In the genomic region with DNA sequence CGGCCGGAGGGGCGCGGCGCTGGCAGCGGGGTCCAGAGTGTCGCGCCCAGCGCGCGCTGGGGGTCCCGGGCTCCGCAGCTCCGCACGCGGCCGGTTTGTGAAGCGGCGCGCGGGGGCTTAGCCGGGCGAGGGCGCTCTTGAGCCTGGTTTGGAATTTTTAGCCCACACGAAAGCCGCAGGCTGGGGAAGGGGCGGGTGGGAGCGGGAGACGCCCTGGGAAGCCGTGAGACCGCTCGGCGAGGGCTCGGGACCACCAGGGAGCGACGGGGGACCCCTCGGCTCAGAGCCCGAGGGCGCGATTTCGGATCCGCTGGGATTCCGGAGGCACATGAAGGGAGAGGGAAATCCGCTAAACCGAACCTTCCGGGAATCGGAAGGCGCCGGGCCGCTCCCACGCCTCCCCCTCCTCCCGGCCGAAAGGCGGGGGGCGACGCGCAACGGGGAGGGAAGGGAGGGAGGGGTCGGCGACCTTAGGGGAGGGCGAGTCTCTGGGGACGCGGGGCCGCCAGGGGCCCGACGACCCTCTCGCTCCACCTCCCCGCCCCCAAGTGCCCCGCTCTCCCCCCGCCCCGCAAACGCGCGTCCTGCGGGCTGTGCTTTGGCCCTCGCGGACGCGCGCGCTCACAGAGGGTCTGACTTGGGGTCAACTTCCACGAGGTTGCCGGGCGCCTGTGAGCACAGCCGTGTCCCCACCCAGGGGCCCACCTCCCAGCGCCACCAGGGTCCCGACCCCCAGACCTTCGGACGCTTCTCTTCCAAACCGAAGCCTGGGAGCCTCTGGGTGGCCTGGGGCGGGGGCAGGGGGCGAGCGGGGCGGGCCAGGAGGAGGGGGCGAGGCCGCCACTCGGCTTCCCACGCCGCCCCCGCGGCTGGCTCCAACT, we compare ENCODE assay signal across 8 cellular contexts. TPM values are rescaled to one million over a fixed set of nuclear protein-coding genes. Genes with fewer than 3 reads are reported as not detected.
DNase-seq lines count a peak whose midpoint lies in the region; ATAC-seq and TF ChIP-seq lines count a peak whose summit lies in the region.

No MANE protein-coding gene starts in this region.

- ATAC-seq in GM19035 (IDR thresholded peaks at IDR 0.05; ENCODE audit: unreplicated experiment) (no peak), GM19395 (IDR thresholded peaks at IDR 0.05; ENCODE audit: unreplicated experiment) (no peak)

- DNase-seq in GM06990 (ENCODE audit: extremely low read depth, insufficient read length) = no peak
- peak; percentile 56 for DNase-seq in NCI-H1694 treated with DMSO at 0.1 percent for 48 hours (lab: John Stamatoyannopoulos, UW)
- peak; percentile 66 for DNase-seq in activated CD4-positive, alpha-beta memory T cell treated with anti-CD3 and anti-CD28 coated beads for 36 hours
- peak; percentile 95 for DNase-seq in epidermal melanocyte (ENCODE audit: insufficient read length, low spot score)
- peak; percentile 70 to 92 for DNase-seq in mesothelial cell of epicardium (ENCODE audit: low spot score in 2 of 2, unreplicated experiment in 2 of 2)
- peak; percentile 80 for DNase-seq in stimulated activated CD8-positive, alpha-beta memory T cell treated with anti-CD3 and anti-CD28 coated beads, Interleukin-4, amount 100 ng/mL, for 48 hours

- H3K36me3 ChIP-seq in GM06990 (ENCODE audit: control insufficient read depth, insufficient read depth, low read length) = no peaks in the 10 kb centered on the region

- no peaks in the 10 kb centered on the region for H3K36me3 Mint-ChIP-seq in activated CD4-positive, alpha-beta memory T cell treated with anti-CD3 and anti-CD28 coated beads for 36 hours
- no peaks in the 10 kb centered on the region for H3K36me3 Mint-ChIP-seq in mesothelial cell of epicardium

- H3K9me3 Mint-ChIP-seq in activated CD4-positive, alpha-beta memory T cell treated with anti-CD3 and anti-CD28 coated beads for 36 hours = no peaks in the 10 kb centered on the region
- no peaks in the 10 kb centered on the region for H3K9me3 Mint-ChIP-seq in mesothelial cell of epicardium

- peaks cover 3% of the 10 kb centered on the region for H3K27me3 ChIP-seq in GM06990 (replicated peaks; ENCODE audit: control insufficient read depth, insufficient read depth, low read length)

- peaks cover 5% of the 10 kb centered on the region for H3K4me1 Mint-ChIP-seq in activated CD4-positive, alpha-beta memory T cell treated with anti-CD3 and anti-CD28 coated beads for 36 hours (ENCODE audit: low read depth)
- peaks cover 6% of the 10 kb centered on the region for H3K4me1 Mint-ChIP-seq in mesothelial cell of epicardium

- H3K27me3 Mint-ChIP-seq in activated CD4-positive, alpha-beta memory T cell treated with anti-CD3 and anti-CD28 coated beads for 36 hours = peaks cover 42% of the 10 kb centered on the region
- peaks cover 56% of the 10 kb centered on the region for H3K27me3 Mint-ChIP-seq in mesothelial cell of epicardium (ENCODE audit: low read depth)

- TF ChIP-seq CTCF in GM06990 (IDR thresholded peaks at IDR 0.05; ENCODE audit: insufficient read depth, low read length, poor library complexity, severe bottlenecking) (peak; percentile 75), mesothelial cell of epicardium (IDR thresholded peaks at IDR 0.05; ENCODE audit: unreplicated experiment) (peak; percentile 78)

- no peak overlapping the region for H3K27ac Mint-ChIP-seq in activated CD4-positive, alpha-beta memory T cell treated with anti-CD3 and anti-CD28 coated beads for 36 hours
- H3K27ac Mint-ChIP-seq in mesothelial cell of epicardium = no peak overlapping the region

- H3K4me3 ChIP-seq in GM06990 (replicated peaks; ENCODE audit: low read depth, low read length) = peak overlapping the region; percentile 54

- intact Hi-C loops in activated CD4-positive, alpha-beta memory T cell treated with anti-CD3 and anti-CD28 coated beads for 36 hours (cut with micrococcal nuclease) = loop anchor here (5.0 to 10.0 kb wide), 2 partner anchors 88 to 690 kb away; a partner anchor contains a TSS

- POLR2A ChIA-PET in activated CD4-positive, alpha-beta memory T cell treated with anti-CD3 and anti-CD28 coated beads for 36 hours (lab: Charles Lee) = no interaction called here

- CTCF ChIA-PET in activated CD4-positive, alpha-beta memory T cell treated with anti-CD3 and anti-CD28 coated beads for 36 hours (lab: Charles Lee) = interaction anchor here (0.6 to 1.5 kb wide), 2 partner anchors 36 to 544 kb away, joined by 3 to 4 read pairs; no protein-coding TSS in a partner anchor

- H3K4me3 Mint-ChIP-seq in activated CD4-positive, alpha-beta memory T cell treated with anti-CD3 and anti-CD28 coated beads for 36 hours = no peak overlapping the region
- H3K4me3 Mint-ChIP-seq in mesothelial cell of epicardium = peak overlapping the region; percentile 58

RNA-seq across cellular contexts. Expression of a gene that starts 5.1 kb away (rescaled TPM):
- total RNA-seq in activated CD4-positive, alpha-beta memory T cell treated with anti-CD3 and anti-CD28 coated beads for 36 hours = under 1 TPM; 0.10 to 0.12 TPM
- total RNA-seq in mesothelial cell of epicardium = 11.4 to 13.5 TPM (median 11.9 TPM) in 3 replicates

Comparison
In these comparisons a context has a peak if more than half of its experiments do, and no peak if none do; other contexts are left out.
1. RNA of a gene that starts 5.1 kb away (total RNA-seq): 11.4 to 13.5 TPM in mesothelial cell of epicardium; 0.10 to 0.12 TPM in activated CD4-positive, alpha-beta memory T cell treated with anti-CD3 and anti-CD28 coated beads for 36 hours; every median in the first group is over 10 times any median in the second.